Comparison of ENCODE assay signal across 8 cellular contexts in genomic region chr9:114207034-114207815, GRCh38. TPM values are rescaled to one million over a fixed set of nuclear protein-coding genes. Genes with fewer than 3 reads are reported as not detected.
DNase-seq lines count a peak whose midpoint lies in the region; ATAC-seq and TF ChIP-seq lines count a peak whose summit lies in the region.

No MANE protein-coding gene starts in this region.

- peaks cover 11% of the 10 kb centered on the region for H3K4me1 ChIP-seq in testis

- H3K36me3 ChIP-seq in testis (ENCODE audit: low read depth, missing control alignments), result no peaks in the 10 kb centered on the region

- no peak overlapping the region for H3K4me3 ChIP-seq in testis

- DNase-seq in HT1080 (ENCODE audit: low read depth) (peak; percentile 78), cerebellar cortex (ENCODE audit: low spot score) (peak; percentile 65), iris pigment epithelial cell (ENCODE audit: low read depth) (peak; percentile 62), testis (peak; percentile 36), NK-92 (lab: John Stamatoyannopoulos, UW; ENCODE audit: unreplicated experiment) (no peak), HPDE6-E6E7 (ENCODE audit: extremely low spot score) (no peak)
- DNase-seq in activated effector memory CD4-positive, alpha-beta T cell treated with Interleukin-2 at 50 U/mL for 16 hours, result no peak

- no peak overlapping the region for H3K27ac ChIP-seq in testis

- no peak for TF ChIP-seq CTCF in testis (IDR thresholded peaks at IDR 0.05)

- WGBS in testis, 2 donors, result 54 to 61% methylated on average over 6 to 9 of the region's 9 CpGs

- H3K27me3 ChIP-seq in testis, result no peaks in the 10 kb centered on the region

- H3K9me3 ChIP-seq in testis, result no peaks in the 10 kb centered on the region

- ATAC-seq in GM19023 (IDR thresholded peaks at IDR 0.05; ENCODE audit: unreplicated experiment), result no peak

- intact Hi-C loops in testis (cut with DNase I; ENCODE audit: low total_unique reads), result no loop called here

- TF ChIP-seq POLR2A in testis (IDR thresholded peaks at IDR 0.05), result no peak

RNA-seq across cellular contexts. Expression of gene COL27A1, which starts 51.9 kb away (rescaled TPM):
- total RNA-seq in HT1080 (2014; rRNA removed; shearing (Covaris generic)), result 19.1 and 21.1 TPM in 2 replicates
- polyA plus RNA-seq in HT1080 (2015; cell fraction: cytosol; rRNA removed), result 7.8 and 8.5 TPM in 2 replicates
- 152 and 154 TPM in 2 replicates for polyA plus RNA-seq in HT1080 (2015; cell fraction: nucleus; rRNA removed)
- 10 to 100 TPM; 25.7 to 68.8 TPM for total RNA-seq in testis
- 9.3 TPM for polyA plus RNA-seq in testis (ENCODE audit: insufficient read depth, low read depth, low replicate concordance)

Comparison
In these comparisons a context has a peak if more than half of its experiments do, and no peak if none do; other contexts are left out.
1. DNase-seq: peak in HT1080 (single experiment), cerebellar cortex (single experiment), iris pigment epithelial cell (single experiment) and testis (single experiment); none in NK-92 (single experiment), activated effector memory CD4-positive, alpha-beta T cell treated with Interleukin-2 at 50 U/mL for 16 hours (single experiment) and HPDE6-E6E7 (single experiment).